ENCODE assay signal across 10 cellular contexts in genomic region chr7:5397657-5398237, GRCh38. TPM values are rescaled to one million over a fixed set of nuclear protein-coding genes. Genes with fewer than 3 reads are reported as not detected.
A peak's percentile ranks its signal among the peaks of the same experiment; 100 is the strongest.
DNase-seq lines count a peak whose midpoint lies in the region; ATAC-seq lines count a peak whose summit lies in the region.
"Had no signal": no experiment of that assay in that cellular context is flagged by ENCODE, and none has a peak within 500 bp of the region (broad histone marks: within the 10 kb centered on the region; RNA-seq: fewer than 3 reads in every experiment).

No MANE protein-coding gene starts in this region.

- H3K27ac ChIP-seq in thymus (ENCODE audit: low read depth) = peak overlapping the region; percentile 37
- H3K27ac ChIP-seq: C4-2B, VCaP had no signal

- ATAC-seq in activated T-cell treated with anti-CD3 and anti-CD28 coated beads, Interleukin-2, amount 50 U/mL, for 4 hours = no peak

- H3K9me3 Mint-ChIP-seq in activated T-cell treated with anti-CD3 and anti-CD28 coated beads, Interleukin-2, amount 50 U/mL, for 4 hours = no peaks in the 10 kb centered on the region

- 71% methylated on average over 14 of the region's 14 CpGs for WGBS in thymus

- H3K36me3 Mint-ChIP-seq in activated T-cell treated with anti-CD3 and anti-CD28 coated beads, Interleukin-2, amount 50 U/mL, for 4 hours (ENCODE audit: insufficient read depth) = peaks cover 12% of the 10 kb centered on the region

- H3K27me3 Mint-ChIP-seq in activated T-cell treated with anti-CD3 and anti-CD28 coated beads, Interleukin-2, amount 50 U/mL, for 4 hours (ENCODE audit: low read depth) = no peaks in the 10 kb centered on the region

- no peaks in the 10 kb centered on the region for H3K9me3 ChIP-seq in thymus (ENCODE audit: control insufficient read depth)

- peak overlapping the region; percentile 81 for H3K4me3 Mint-ChIP-seq in activated T-cell treated with anti-CD3 and anti-CD28 coated beads, Interleukin-2, amount 50 U/mL, for 4 hours

- no peaks in the 10 kb centered on the region for H3K4me1 ChIP-seq in thymus (ENCODE audit: control insufficient read depth, insufficient read depth, low read length)

- H3K4me1 Mint-ChIP-seq in activated T-cell treated with anti-CD3 and anti-CD28 coated beads, Interleukin-2, amount 50 U/mL, for 4 hours (ENCODE audit: low read depth) = peaks cover 38% of the 10 kb centered on the region

- no peak overlapping the region for H3K4me3 ChIP-seq in thymus (ENCODE audit: low read length)

- H3K36me3 ChIP-seq in thymus (ENCODE audit: control insufficient read depth, insufficient read depth) = peaks cover 16% of the 10 kb centered on the region

- no peaks in the 10 kb centered on the region for H3K27me3 ChIP-seq in thymus (ENCODE audit: control insufficient read depth, insufficient read depth)

- no peak for DNase-seq in activated T-cell treated with anti-CD3 and anti-CD28 coated beads, Interleukin-2, amount 50 U/mL, for 4 hours
- no peak for DNase-seq in activated T-cell treated with anti-CD3 and anti-CD28 coated beads, Interleukin-2, amount 50 U/mL, for 1 hour
- DNase-seq in RPMI8226 (peak; percentile 28), iPS-NIHi11 (ENCODE audit: low spot score) (peak; percentile 10), anterior cingulate cortex (lab: John Stamatoyannopoulos, UW) (no peak), HCEC 1CT (no peak), NCI-H2107 treated with DMSO at 0.1 percent for 48 hours (lab: John Stamatoyannopoulos, UW; ENCODE audit: unreplicated experiment) (no peak)

RNA-seq across cellular contexts. Expression of gene TNRC18, which starts 25.9 kb away (rescaled TPM):
- total RNA-seq in activated T-cell treated with anti-CD3 and anti-CD28 coated beads, Interleukin-2, amount 50 U/mL, for 4 hours = 10 to 100 TPM; 45.4 to 55.2 (median 48.4) TPM
- 26.2 TPM for polyA plus RNA-seq in thymus

Comparison
In these comparisons a context has a peak if more than half of its experiments do, and no peak if none do; other contexts are left out.
1. DNase-seq: peak in RPMI8226 (single experiment) and iPS-NIHi11 (single experiment); none in activated T-cell treated with anti-CD3 and anti-CD28 coated beads, Interleukin-2, amount 50 U/mL, for 4 hours (single experiment), activated T-cell treated with anti-CD3 and anti-CD28 coated beads, Interleukin-2, amount 50 U/mL, for 1 hour (single experiment), anterior cingulate cortex (0 of 58), HCEC 1CT (single experiment) and NCI-H2107 treated with DMSO at 0.1 percent for 48 hours (single experiment).